33 cellular contexts compared by ENCODE assay signal in the genomic region with DNA sequence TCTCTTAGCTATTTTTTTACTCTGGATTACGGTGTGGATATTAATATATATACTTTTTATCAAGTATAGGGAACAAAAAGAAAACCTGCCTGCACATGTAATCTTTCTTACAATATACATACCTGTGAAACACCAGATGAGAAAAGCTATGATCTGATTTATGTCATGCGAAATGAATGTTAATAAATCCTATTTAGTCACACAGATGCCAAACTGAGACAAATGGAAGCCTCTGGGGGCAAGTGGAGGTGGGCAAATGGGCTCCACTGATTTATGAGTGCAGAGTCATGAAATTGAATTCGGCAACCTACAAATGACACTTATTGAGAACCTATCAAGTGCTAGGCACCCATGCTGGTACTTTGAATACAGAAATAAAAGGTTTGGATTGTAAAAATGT.
"Had no signal": no experiment of that assay in that cellular context is flagged by ENCODE, and none has a peak within 500 bp of the region (broad histone marks: within the 10 kb centered on the region; RNA-seq: fewer than 3 reads in every experiment).

No MANE protein-coding gene starts in this region.

- H3K27ac ChIP-seq: adrenal gland, body of pancreas, cardiac muscle cell, coronary artery, dorsolateral prefrontal cortex, epithelial cell of prostate, esophagus squamous epithelium had no signal

- H3K27me3 ChIP-seq: adrenal gland, body of pancreas, cardiac muscle cell, dorsolateral prefrontal cortex, esophagus squamous epithelium had no signal

- H3K9me3 Mint-ChIP-seq: activated naive CD8-positive, alpha-beta T cell treated with anti-CD3 and anti-CD28 coated beads, Interleukin-2, amount 50 U/mL, for 24 hours; dendritic cell treated with granulocyte-macrophage colony-stimulating factor and Interleukin-4, amounts not matched to agents 40 ng/mL and 50 ng/mL, for 4 days had no signal

- H3K9me3 ChIP-seq: adrenal gland, body of pancreas, esophagus squamous epithelium had no signal

- ATAC-seq: activated CD4-positive, alpha-beta T cell treated with anti-CD3 and anti-CD28 coated beads for 36 hours; activated CD8-positive, alpha-beta memory T cell treated with anti-CD3 and anti-CD28 coated beads, Interleukin-2, amount 10 ng/mL, durations not matched to agents 7 days and 5 days; activated CD8-positive, alpha-beta T cell treated with anti-CD3 and anti-CD28 coated beads, Interleukin-2, amount 10 ng/mL, durations not matched to agents 7 days and 5 days; activated naive CD8-positive, alpha-beta T cell treated with anti-CD3 and anti-CD28 coated beads, Interleukin-2, amount 50 U/mL, for 24 hours; body of pancreas; effector memory CD8-positive, alpha-beta T cell had no signal

- H3K4me1 ChIP-seq: adrenal gland, body of pancreas, esophagus squamous epithelium had no signal

- H3K36me3 ChIP-seq: adrenal gland, cardiac muscle cell, esophagus squamous epithelium had no signal

- H3K4me3 Mint-ChIP-seq: activated CD4-positive, alpha-beta memory T cell treated with anti-CD3 and anti-CD28 coated beads for 36 hours; activated CD4-positive, alpha-beta T cell treated with anti-CD3 and anti-CD28 coated beads for 36 hours; activated CD4-positive, alpha-beta T cell treated with anti-CD3 and anti-CD28 coated beads, Interleukin-2, amount 10 ng/mL, durations not matched to agents 24 days and 14 days; activated CD8-positive, alpha-beta memory T cell treated with anti-CD3 and anti-CD28 coated beads, Interleukin-2, amount 10 ng/mL, durations not matched to agents 7 days and 5 days; activated CD8-positive, alpha-beta T cell treated with anti-CD3 and anti-CD28 coated beads, Interleukin-2, amount 10 ng/mL, durations not matched to agents 7 days and 5 days; activated naive CD4-positive, alpha-beta T cell treated with anti-CD3 and anti-CD28 coated beads for 36 hours; activated naive CD4-positive, alpha-beta T cell treated with anti-CD3 and anti-CD28 coated beads, Interleukin-2, amount 50 U/mL, for 24 hours; activated naive CD8-positive, alpha-beta T cell treated with anti-CD3 and anti-CD28 coated beads for 36 hours; activated naive CD8-positive, alpha-beta T cell treated with anti-CD3 and anti-CD28 coated beads, Interleukin-2, amount 50 U/mL, for 24 hours; activated T-helper 1 cell treated with anti-CD3 and anti-CD28 coated beads, Interleukin-12 subunit alpha, Interleukin-12 subunit beta, Interleukin-2, Interleukin-4 antibody, amounts not matched to agents 30 ng/mL and 10 ng/mL and 1 ng/mL, durations not matched to agents 14 hours and 24 hours and 36 hours; dendritic cell treated with granulocyte-macrophage colony-stimulating factor and Interleukin-4, amounts not matched to agents 40 ng/mL and 50 ng/mL, for 4 days; effector memory CD8-positive, alpha-beta T cell had no signal

- H3K4me1 Mint-ChIP-seq: activated CD4-positive, alpha-beta T cell treated with anti-CD3 and anti-CD28 coated beads for 36 hours; activated CD4-positive, alpha-beta T cell treated with anti-CD3 and anti-CD28 coated beads, Interleukin-2, amount 10 ng/mL, durations not matched to agents 24 days and 14 days; activated CD8-positive, alpha-beta memory T cell treated with anti-CD3 and anti-CD28 coated beads, Interleukin-2, amount 10 ng/mL, durations not matched to agents 7 days and 5 days; activated naive CD4-positive, alpha-beta T cell treated with anti-CD3 and anti-CD28 coated beads, Interleukin-2, amount 50 U/mL, for 24 hours; activated naive CD8-positive, alpha-beta T cell treated with anti-CD3 and anti-CD28 coated beads for 36 hours; activated naive CD8-positive, alpha-beta T cell treated with anti-CD3 and anti-CD28 coated beads, Interleukin-2, amount 50 U/mL, for 24 hours had no signal

- H3K36me3 Mint-ChIP-seq: activated CD4-positive, alpha-beta memory T cell treated with anti-CD3 and anti-CD28 coated beads for 36 hours; activated CD8-positive, alpha-beta memory T cell treated with anti-CD3 and anti-CD28 coated beads, Interleukin-2, amount 10 ng/mL, durations not matched to agents 7 days and 5 days; activated naive CD4-positive, alpha-beta T cell treated with anti-CD3 and anti-CD28 coated beads, Interleukin-2, amount 50 U/mL, for 24 hours; activated naive CD8-positive, alpha-beta T cell treated with anti-CD3 and anti-CD28 coated beads for 36 hours had no signal

- DNase-seq: activated CD4-positive, alpha-beta memory T cell treated with anti-CD3 and anti-CD28 coated beads for 36 hours; activated CD4-positive, alpha-beta T cell treated with anti-CD3 and anti-CD28 coated beads for 36 hours; activated CD4-positive, alpha-beta T cell treated with anti-CD3 and anti-CD28 coated beads, Interleukin-2, amount 10 ng/mL, durations not matched to agents 24 days and 14 days; activated CD4-positive, CD25-positive, alpha-beta regulatory T cell; activated CD4-positive, CD25-positive, alpha-beta regulatory T cell treated with anti-CD3 and anti-CD28 coated beads, Interleukin-2, amount 50 U/mL, for 72 hours; activated CD8-positive, alpha-beta memory T cell treated with anti-CD3 and anti-CD28 coated beads, Interleukin-2, amount 10 ng/mL, durations not matched to agents 7 days and 5 days; activated CD8-positive, alpha-beta memory T cell treated with anti-CD3 and anti-CD28 coated beads, Interleukin-2, amount 50 U/mL, for 4 hours; activated CD8-positive, alpha-beta T cell treated with anti-CD3 and anti-CD28 coated beads, Interleukin-2, amount 10 ng/mL, durations not matched to agents 7 days and 5 days; activated effector memory CD4-positive, alpha-beta T cell treated with anti-CD3 and anti-CD28 coated beads, Interleukin-2, amount 50 U/mL, for 16 hours; activated naive CD4-positive, alpha-beta T cell treated with anti-CD3 and anti-CD28 coated beads for 36 hours; activated naive CD8-positive, alpha-beta T cell treated with anti-CD3 and anti-CD28 coated beads for 36 hours; activated naive CD8-positive, alpha-beta T cell treated with anti-CD3 and anti-CD28 coated beads, Interleukin-2, amount 50 U/mL, for 24 hours; activated T-cell treated with anti-CD3 and anti-CD28 coated beads, Interleukin-2, amount 50 U/mL, for 1 hour; activated T-cell treated with anti-CD3 and anti-CD28 coated beads, Interleukin-2, amount 50 U/mL, for 48 hours; adrenal gland; amygdala; aorta; body of pancreas; central memory CD4-positive, alpha-beta T cell; cerebellar nuclear complex; dorsolateral prefrontal cortex; effector CD4-positive, alpha-beta T cell; effector memory CD8-positive, alpha-beta T cell; esophagus squamous epithelium; head of caudate nucleus; T-helper 2 cell had no signal

- H3K27ac Mint-ChIP-seq: activated CD4-positive, alpha-beta memory T cell treated with anti-CD3 and anti-CD28 coated beads for 36 hours; activated CD4-positive, alpha-beta T cell treated with anti-CD3 and anti-CD28 coated beads for 36 hours; activated CD4-positive, alpha-beta T cell treated with anti-CD3 and anti-CD28 coated beads, Interleukin-2, amount 10 ng/mL, durations not matched to agents 24 days and 14 days; activated CD8-positive, alpha-beta memory T cell treated with anti-CD3 and anti-CD28 coated beads, Interleukin-2, amount 10 ng/mL, durations not matched to agents 7 days and 5 days; activated CD8-positive, alpha-beta T cell treated with anti-CD3 and anti-CD28 coated beads, Interleukin-2, amount 10 ng/mL, durations not matched to agents 7 days and 5 days; activated naive CD4-positive, alpha-beta T cell treated with anti-CD3 and anti-CD28 coated beads for 36 hours; activated naive CD4-positive, alpha-beta T cell treated with anti-CD3 and anti-CD28 coated beads, Interleukin-2, amount 50 U/mL, for 24 hours; activated naive CD8-positive, alpha-beta T cell treated with anti-CD3 and anti-CD28 coated beads for 36 hours; activated naive CD8-positive, alpha-beta T cell treated with anti-CD3 and anti-CD28 coated beads, Interleukin-2, amount 50 U/mL, for 24 hours; activated T-helper 1 cell treated with anti-CD3 and anti-CD28 coated beads, Interleukin-12 subunit alpha, Interleukin-12 subunit beta, Interleukin-2, Interleukin-4 antibody, amounts not matched to agents 30 ng/mL and 10 ng/mL and 1 ng/mL, durations not matched to agents 14 hours and 24 hours and 36 hours; activated T-helper 2 cell treated with anti-CD3 and anti-CD28 coated beads, Interferon-gamma antibody, Interleukin-2, Interleukin-4, amounts not matched to agents 10 μg/mL and 5 μg/mL and 100 μg/mL, durations not matched to agents 14 hours and 24 hours and 36 hours; dendritic cell treated with granulocyte-macrophage colony-stimulating factor and Interleukin-4, amounts not matched to agents 40 ng/mL and 50 ng/mL, for 4 days; effector memory CD8-positive, alpha-beta T cell had no signal

- H3K4me3 ChIP-seq: adrenal gland, body of pancreas, cardiac muscle cell, coronary artery, dorsolateral prefrontal cortex, esophagus squamous epithelium had no signal
